8 cellular contexts compared by ENCODE assay signal in genomic region chr9:121285835-121286687, GRCh38. TPM values are rescaled to one million over a fixed set of nuclear protein-coding genes. Genes with fewer than 3 reads are reported as not detected.
DNase-seq lines count a peak whose midpoint lies in the region; ATAC-seq, FAIRE-seq and TF ChIP-seq lines count a peak whose summit lies in the region.

No MANE protein-coding gene starts in this region.

- H2AFZ ChIP-seq in IMR-90 (replicated peaks; ENCODE audit: low read length, poor library complexity) (peak overlapping the region; percentile 88), keratinocyte (ENCODE audit: control insufficient read depth, low read length) (no peak overlapping the region)

- no peak for TF ChIP-seq RAD21 in IMR-90 (IDR thresholded peaks at IDR 0.05; ENCODE audit: low read length)

- H4K91ac ChIP-seq in IMR-90 (ENCODE audit: insufficient read depth, low read depth, low read length): peak overlapping the region; percentile 98

- H3K36me3 ChIP-seq in A673 (ENCODE audit: insufficient read depth, low read length, poor library complexity, severe bottlenecking) (no peaks in the 10 kb centered on the region), IMR-90 (ENCODE audit: control insufficient read depth, insufficient read depth, low read length) (peaks cover 38% of the 10 kb centered on the region), keratinocyte (ENCODE audit: control insufficient read depth in 2 of 2, extremely low read depth in 1 of 2, insufficient read depth in 2 of 2, low read length in 2 of 2) (peaks cover 4 to 22% of the 10 kb centered on the region in 2 experiments)

- H2AK5ac ChIP-seq in IMR-90 (ENCODE audit: low read depth, low read length): peak overlapping the region; percentile 96

- BruUV-seq in A673 (replicated peaks; lab: Mats Ljungman, UMichigan) (TSS peak; percentile 88), IMR-90 (replicated peaks; lab: Mats Ljungman, UMichigan) (no TSS peak), MCF 10A (replicated peaks; lab: Mats Ljungman, UMichigan) (TSS peak; percentile 60)

- no peaks in the 10 kb centered on the region for H3K9me3 Mint-ChIP-seq in MCF 10A (ENCODE audit: unreplicated experiment)
- H3K9me3 Mint-ChIP-seq in stimulated activated naive CD8-positive, alpha-beta T cell treated with anti-CD3 and anti-CD28 coated beads, Interleukin-15, amount 100 ng/mL, for 72 hours: no peaks in the 10 kb centered on the region
- no peaks in the 10 kb centered on the region for H3K9me3 Mint-ChIP-seq in activated CD4-positive, alpha-beta T cell treated with anti-CD3 and anti-CD28 coated beads, Interleukin-2, amount 10 ng/mL, durations not matched to agents 7 days and 5 days

- H3K14ac ChIP-seq in IMR-90 (replicated peaks; ENCODE audit: low read depth, low read length): peak overlapping the region; percentile 95

- peak overlapping the region; percentile 85 for H3K56ac ChIP-seq in IMR-90 (ENCODE audit: extremely low read depth, insufficient read depth, low read length)

- peak overlapping the region; percentile 94 for H2BK5ac ChIP-seq in IMR-90 (ENCODE audit: low read depth, low read length, poor library complexity, severe bottlenecking)

- peak overlapping the region; percentile 80 for H3K27ac Mint-ChIP-seq in MCF 10A (ENCODE audit: low read depth, unreplicated experiment)
- H3K27ac Mint-ChIP-seq in stimulated activated naive CD8-positive, alpha-beta T cell treated with anti-CD3 and anti-CD28 coated beads, Interleukin-15, amount 100 ng/mL, for 72 hours: peak overlapping the region; percentile 16 to 37
- no peak overlapping the region for H3K27ac Mint-ChIP-seq in activated CD4-positive, alpha-beta T cell treated with anti-CD3 and anti-CD28 coated beads, Interleukin-2, amount 10 ng/mL, durations not matched to agents 7 days and 5 days

- dilution Hi-C loops in IMR-90 (cut with HindIII; ENCODE audit: low sequenced_read_pairs, unreplicated experiment): no loop called here
- dilution Hi-C loops in keratinocyte (cut with MboI; ENCODE audit: extremely low pct_ligation_motif_present, low sequenced_read_pairs): no loop called here

- CTCF ChIA-PET in A673 (lab: Charles Lee) (interaction anchor here (1.4 kb wide), 1 partner anchor 7 kb away, joined by 11 read pairs; no protein-coding TSS in a partner anchor), IMR-90 (lab: Yijun Ruan, JAX) (interaction anchor here (1.4 to 2.0 kb wide), 2 partner anchors 8 to 34 kb away, joined by 7 to 12 read pairs; no protein-coding TSS in a partner anchor), MCF 10A (lab: Yijun Ruan, JAX) (interaction anchor here (0.7 to 6.2 kb wide), 7 partner anchors 8 to 529 kb away, joined by 3 to 53 read pairs (median 12); partner anchors contain the start of gene GSN)
- CTCF ChIA-PET in activated CD4-positive, alpha-beta T cell treated with anti-CD3 and anti-CD28 coated beads, Interleukin-2, amount 10 ng/mL, durations not matched to agents 7 days and 5 days (lab: Charles Lee): interaction anchor here (1.4 to 1.9 kb wide), 3 partner anchors 8 to 52 kb away, joined by 3 to 7 read pairs (median 5); no protein-coding TSS in a partner anchor

- H2BK20ac ChIP-seq in IMR-90 (ENCODE audit: low read depth, low read length): peak overlapping the region; percentile 95

- in situ Hi-C loops in IMR-90 (cut with MboI; ENCODE audit: low sequenced_read_pairs): no loop called here

- H3K79me2 ChIP-seq in keratinocyte (ENCODE audit: control insufficient read depth, insufficient read depth, low read length): peaks cover 1% of the 10 kb centered on the region

- POLR2A ChIA-PET in A673 (lab: Charles Lee; ENCODE audit: low non-redundant PET): interaction anchor here (0.6 to 0.7 kb wide), 2 partner anchors 20 to 62 kb away, joined by 3 to 5 read pairs; no protein-coding TSS in a partner anchor
- POLR2A ChIA-PET in IMR-90 (lab: Charles Lee; ENCODE audit: unreplicated experiment): interaction anchor here (1.3 to 1.8 kb wide), 2 partner anchors 8 to 12 kb away, joined by 4 to 6 read pairs; no protein-coding TSS in a partner anchor
- POLR2A ChIA-PET in MCF 10A (lab: Yijun Ruan, JAX): interaction anchor here (0.6 to 5.9 kb wide), 28 partner anchors 8 to 753 kb away, joined by 3 to 70 read pairs (median 4); partner anchors contain the start of genes GSN and RAB14
- POLR2A ChIA-PET in activated CD4-positive, alpha-beta T cell treated with anti-CD3 and anti-CD28 coated beads, Interleukin-2, amount 10 ng/mL, durations not matched to agents 7 days and 5 days (lab: Charles Lee): no interaction called here

- H4K5ac ChIP-seq in IMR-90 (ENCODE audit: low read depth, low read length): peak overlapping the region; percentile 86

- peak overlapping the region; percentile 84 for H3K18ac ChIP-seq in IMR-90 (ENCODE audit: low read depth, low read length)

- H3K27ac ChIP-seq in A673 (ENCODE audit: low read depth, low read length, poor library complexity, severe bottlenecking) (peak overlapping the region; percentile 89), IMR-90 (ENCODE audit: insufficient read depth, low read length) (peak overlapping the region; percentile 89), keratinocyte (ENCODE audit: control insufficient read depth, insufficient read depth, low read length) (peak overlapping the region; percentile 100)

- H3K9ac ChIP-seq in IMR-90 (ENCODE audit: low read depth, low read length): peak overlapping the region; percentile 13
- peak overlapping the region; percentile 91 for H3K9ac ChIP-seq in keratinocyte (ENCODE audit: control insufficient read depth, extremely low read depth, insufficient read depth, low read length)

- H4K20me1 ChIP-seq in IMR-90 (ENCODE audit: insufficient read depth, low read length): no peaks in the 10 kb centered on the region; the same call in 1 of the 2 replicates
- H4K20me1 ChIP-seq in keratinocyte (ENCODE audit: control insufficient read depth, extremely low read depth, insufficient read depth, low read length): no peaks in the 10 kb centered on the region

- H3K27me3 Mint-ChIP-seq in MCF 10A (ENCODE audit: insufficient read depth, unreplicated experiment): no peaks in the 10 kb centered on the region
- H3K27me3 Mint-ChIP-seq in stimulated activated naive CD8-positive, alpha-beta T cell treated with anti-CD3 and anti-CD28 coated beads, Interleukin-15, amount 100 ng/mL, for 72 hours: no peaks in the 10 kb centered on the region
- H3K27me3 Mint-ChIP-seq in activated CD4-positive, alpha-beta T cell treated with anti-CD3 and anti-CD28 coated beads, Interleukin-2, amount 10 ng/mL, durations not matched to agents 7 days and 5 days: no peaks in the 10 kb centered on the region

- H3K4me3 ChIP-seq in A673 (ENCODE audit: low read depth, low read length, poor library complexity, severe bottlenecking): peak overlapping the region; percentile 7
- H3K4me3 ChIP-seq in IMR-90 (ENCODE audit: insufficient read depth, low read depth, low read length): no peak overlapping the region
- H3K4me3 ChIP-seq in keratinocyte (ENCODE audit: control insufficient read depth in 2 of 3, extremely low read depth in 1 of 3, insufficient read depth in 2 of 3, low read depth in 1 of 3, low read length in 3 of 3): peak overlapping the region in 2 of 3 experiments; percentile 18 to 41

- intact Hi-C loops in A673 (cut with micrococcal nuclease; ENCODE audit: unreplicated experiment): loop anchor here (2.0 to 5.0 kb wide), 3 partner anchors 23 to 76 kb away; no protein-coding TSS in a partner anchor
- intact Hi-C loops in IMR-90 (cut with micrococcal nuclease): no loop called here
- intact Hi-C loops in MCF 10A (cut with micrococcal nuclease): loop anchor here (2.0 kb wide), 1 partner anchor 73 kb away; no protein-coding TSS in a partner anchor

- peak overlapping the region; percentile 34 for H3K4me2 ChIP-seq in IMR-90 (ENCODE audit: low read depth, low read length)
- H3K4me2 ChIP-seq in keratinocyte (ENCODE audit: control insufficient read depth, extremely low read depth, insufficient read depth, low read depth, low read length): peak overlapping the region; percentile 86

- no peak for TF ChIP-seq CTCF in A673 (conservative IDR thresholded peaks at IDR 0.05; ENCODE audit: low read depth, low read length)
- no peak for TF ChIP-seq CTCF in IMR-90 (conservative IDR thresholded peaks at IDR 0.05; ENCODE audit: low read depth, low read length)
- TF ChIP-seq CTCF in MCF 10A (IDR thresholded peaks at IDR 0.05; ENCODE audit: unreplicated experiment): no peak
- no peak for TF ChIP-seq CTCF in keratinocyte (optimal IDR thresholded peaks at IDR 0.05 in 1 of 3, IDR thresholded peaks at IDR 0.05 in 1 of 3, conservative IDR thresholded peaks at IDR 0.05 in 1 of 3; ENCODE audit: extremely low read depth in 1 of 3, insufficient read depth in 2 of 3, low read length in 3 of 3)

- H3K36me3 Mint-ChIP-seq in MCF 10A (ENCODE audit: insufficient read depth, unreplicated experiment): peaks cover 4% of the 10 kb centered on the region
- no peaks in the 10 kb centered on the region for H3K36me3 Mint-ChIP-seq in activated CD4-positive, alpha-beta T cell treated with anti-CD3 and anti-CD28 coated beads, Interleukin-2, amount 10 ng/mL, durations not matched to agents 7 days and 5 days (ENCODE audit: low read depth)

- 29% methylated on average over 3 of the region's 18 CpGs; no CpG with 5 or more reads in 1 of the 2 experiments for WGBS in IMR-90 (ENCODE audit: extremely low coverage in 2 of 2, insufficient read length in 1 of 2), 2 experiments

- peaks cover 81% of the 10 kb centered on the region for H3K4me1 Mint-ChIP-seq in MCF 10A (ENCODE audit: insufficient read depth, unreplicated experiment)
- H3K4me1 Mint-ChIP-seq in stimulated activated naive CD8-positive, alpha-beta T cell treated with anti-CD3 and anti-CD28 coated beads, Interleukin-15, amount 100 ng/mL, for 72 hours: peaks cover 31% of the 10 kb centered on the region
- H3K4me1 Mint-ChIP-seq in activated CD4-positive, alpha-beta T cell treated with anti-CD3 and anti-CD28 coated beads, Interleukin-2, amount 10 ng/mL, durations not matched to agents 7 days and 5 days: peaks cover 25% of the 10 kb centered on the region

- no peaks in the 10 kb centered on the region for H3K27me3 ChIP-seq in A673 (replicated peaks; ENCODE audit: insufficient read depth, low read depth, low read length, poor library complexity)
- no peaks in the 10 kb centered on the region for H3K27me3 ChIP-seq in IMR-90 (ENCODE audit: control insufficient read depth, insufficient read depth, low read length)
- H3K27me3 ChIP-seq in keratinocyte (ENCODE audit: control insufficient read depth, extremely low read depth, insufficient read depth, low read length): no peaks in the 10 kb centered on the region

- peak overlapping the region; percentile 90 for H3K23ac ChIP-seq in IMR-90 (ENCODE audit: low read depth, low read length)

- no peak for TF ChIP-seq POLR2A in IMR-90 (IDR thresholded peaks at IDR 0.05; ENCODE audit: low read depth, low read length)

- H2BK15ac ChIP-seq in IMR-90 (ENCODE audit: low read depth, low read length): peak overlapping the region; percentile 96

- H2AK9ac ChIP-seq in IMR-90 (replicated peaks; ENCODE audit: low read depth, low read length, poor library complexity): peak overlapping the region; percentile 99

- H3K9me1 ChIP-seq in IMR-90 (ENCODE audit: insufficient read depth, low read length) (peaks cover 62% of the 10 kb centered on the region), keratinocyte (ENCODE audit: control insufficient read depth, extremely low read depth, insufficient read depth, low read length) (no peaks in the 10 kb centered on the region)

- FAIRE-seq in keratinocyte (lab: Jason Lieb, UNC): no peak
- no peak for FAIRE-seq in GM19239 (lab: Jason Lieb, UNC)

- H3K9me3 ChIP-seq in A673 (ENCODE audit: low read depth, low read length, poor library complexity, severe bottlenecking): no peaks in the 10 kb centered on the region
- H3K9me3 ChIP-seq in IMR-90 (ENCODE audit: control insufficient read depth, insufficient read depth, low read length): no peaks in the 10 kb centered on the region
- no peaks in the 10 kb centered on the region for H3K9me3 ChIP-seq in keratinocyte (ENCODE audit: control insufficient read depth, low read depth, low read length)

- peak overlapping the region; percentile 89 to 94 for H4K8ac ChIP-seq in IMR-90 (ENCODE audit: low read depth in 2 of 2, low read length in 2 of 2)

- no peak for ATAC-seq in IMR-90 (ENCODE audit: low read depth)
- ATAC-seq in stimulated activated naive CD8-positive, alpha-beta T cell treated with anti-CD3 and anti-CD28 coated beads, Interleukin-15, amount 100 ng/mL, for 72 hours: no peak
- ATAC-seq in GM18870 (IDR thresholded peaks at IDR 0.05; ENCODE audit: unreplicated experiment): no peak

- peaks cover 42 to 88% of the 10 kb centered on the region in 2 experiments for H3K79me1 ChIP-seq in IMR-90 (ENCODE audit: low read depth in 1 of 2, low read length in 2 of 2)

- H3K4ac ChIP-seq in IMR-90 (ENCODE audit: low read depth, low read length): peak overlapping the region; percentile 96

- peak overlapping the region; percentile 32 for H3K4me3 Mint-ChIP-seq in MCF 10A (ENCODE audit: unreplicated experiment)
- no peak overlapping the region for H3K4me3 Mint-ChIP-seq in stimulated activated naive CD8-positive, alpha-beta T cell treated with anti-CD3 and anti-CD28 coated beads, Interleukin-15, amount 100 ng/mL, for 72 hours
- H3K4me3 Mint-ChIP-seq in activated CD4-positive, alpha-beta T cell treated with anti-CD3 and anti-CD28 coated beads, Interleukin-2, amount 10 ng/mL, durations not matched to agents 7 days and 5 days: no peak overlapping the region

- H2BK120ac ChIP-seq in IMR-90 (ENCODE audit: low read depth, low read length): peak overlapping the region; percentile 98

- H3K4me1 ChIP-seq in A673 (ENCODE audit: insufficient read depth, low read length, poor library complexity, severe bottlenecking) (peaks cover 95% of the 10 kb centered on the region), IMR-90 (ENCODE audit: control insufficient read depth, insufficient read depth, low read length) (peaks cover 60% of the 10 kb centered on the region), keratinocyte (ENCODE audit: control insufficient read depth, extremely low read depth, insufficient read depth, low read length) (peaks cover 75% of the 10 kb centered on the region)

- peak; percentile 94 for DNase-seq in A673 (ENCODE audit: low spot score)
- DNase-seq in IMR-90: peak; percentile 56
- peak; percentile 79 for DNase-seq in MCF 10A (ENCODE audit: unreplicated experiment)
- DNase-seq in keratinocyte (ENCODE audit: low read depth, low spot score): no peak
- DNase-seq in stimulated activated naive CD8-positive, alpha-beta T cell treated with anti-CD3 and anti-CD28 coated beads, Interleukin-15, amount 100 ng/mL, for 72 hours: no peak
- DNase-seq in activated CD4-positive, alpha-beta T cell treated with anti-CD3 and anti-CD28 coated beads, Interleukin-2, amount 10 ng/mL, durations not matched to agents 7 days and 5 days: no peak
- no peak for DNase-seq in GM19239 (ENCODE audit: insufficient read length, low spot score)

RNA-seq across cellular contexts. Expression of gene GSN, which starts 18.1 kb away (rescaled TPM):
- total RNA-seq in A673 (2021): 28.4 and 43.7 TPM in 2 replicates
- total RNA-seq in IMR-90 (2012; rRNA removed): 461 and 547 TPM in 2 replicates
- polyA plus RNA-seq in IMR-90 (2012; rRNA removed): 482 and 495 TPM in 2 replicates
- 396 and 740 TPM in 2 replicates for polyA plus RNA-seq in IMR-90 (2012; cell fraction: cytosol; rRNA removed)
- 382 and 609 TPM in 2 replicates for polyA plus RNA-seq in IMR-90 (2012; cell fraction: nucleus; rRNA removed; ENCODE audit: low replicate concordance)
- 21.9 and 24.9 TPM in 2 replicates for total RNA-seq in MCF 10A (2022)
- 166 to 348 TPM (median 287 TPM) in 3 replicates for polyA plus RNA-seq in keratinocyte
- polyA plus RNA-seq in keratinocyte (2011; ENCODE audit: low read depth): 619 TPM
- polyA plus RNA-seq in keratinocyte (2011; cell fraction: cytosol; rRNA removed): 156 and 282 TPM in 2 replicates
- polyA plus RNA-seq in keratinocyte (2011; cell fraction: nucleus; rRNA removed): 255 and 339 TPM in 2 replicates
- polyA plus RNA-seq in keratinocyte (2012; ENCODE audit: low replicate concordance): 221 and 240 TPM in 2 replicates
- polyA minus RNA-seq in keratinocyte: 343 to 723 TPM (median 389 TPM) in 3 replicates
- polyA minus RNA-seq in keratinocyte (2011; cell fraction: cytosol; rRNA and poly(A)+ RNA removed): 504 TPM
- polyA minus RNA-seq in keratinocyte (2011; cell fraction: nucleus; rRNA and poly(A)+ RNA removed): 333 and 379 TPM in 2 replicates
- total RNA-seq in activated CD4-positive, alpha-beta T cell treated with anti-CD3 and anti-CD28 coated beads, Interleukin-2, amount 10 ng/mL, durations not matched to agents 7 days and 5 days: 1 to 10 TPM; 2.9 to 3.4 TPM

Comparison
In these comparisons a context has a peak if more than half of its experiments do, and no peak if none do; other contexts are left out.
1. DNase-seq: peak in A673 (single experiment), IMR-90 (single experiment) and MCF 10A (single experiment); none in keratinocyte (single experiment), stimulated activated naive CD8-positive, alpha-beta T cell treated with anti-CD3 and anti-CD28 coated beads, Interleukin-15, amount 100 ng/mL, for 72 hours (0 of 2), activated CD4-positive, alpha-beta T cell treated with anti-CD3 and anti-CD28 coated beads, Interleukin-2, amount 10 ng/mL, durations not matched to agents 7 days and 5 days (single experiment) and GM19239 (single experiment).
2. RNA of gene GSN, which starts 18.1 kb away (total RNA-seq): 461 to 547 TPM in IMR-90; 28.4 to 43.7 TPM in A673, 21.9 to 24.9 TPM in MCF 10A and 2.9 to 3.4 TPM in activated CD4-positive, alpha-beta T cell treated with anti-CD3 and anti-CD28 coated beads, Interleukin-2, amount 10 ng/mL, durations not matched to agents 7 days and 5 days; every median in the first group is over 10 times any median in the second.
3. Peak in every context shown above with its lines, with median percentiles within 50 percentile points of each other: H3K27ac ChIP-seq.